ENCODE assay signal across 13 cellular contexts in genomic region chr2:47083886-47084682, GRCh38.
DNase-seq lines count a peak whose midpoint lies in the region; ATAC-seq, FAIRE-seq and TF ChIP-seq lines count a peak whose summit lies in the region.
"Had no signal": no experiment of that assay in that cellular context is flagged by ENCODE, and none has a peak within 500 bp of the region (broad histone marks: within the 10 kb centered on the region; RNA-seq: fewer than 3 reads in every experiment).

No MANE protein-coding gene starts in this region.

- peaks cover 3% of the 10 kb centered on the region for H3K27me3 Mint-ChIP-seq in nephron progenitor cell (ENCODE audit: low read depth, poor library complexity)

- H3K9me3 ChIP-seq in A549, result no peaks in the 10 kb centered on the region
- H3K9me3 ChIP-seq in KOPT-K1 (ENCODE audit: insufficient read depth, low read length, poor library complexity, severe bottlenecking), result no peaks in the 10 kb centered on the region

- TF ChIP-seq EP300 in A549 (IDR thresholded peaks at IDR 0.05), result no peak

- peaks cover 63% of the 10 kb centered on the region for H3K4me1 Mint-ChIP-seq in nephron progenitor cell

- peak overlapping the region; percentile 30 to 72; a peak in 4 of 6 replicates for H3K27ac ChIP-seq in A549
- H3K27ac ChIP-seq in KOPT-K1 (ENCODE audit: low read depth, low read length, poor library complexity, severe bottlenecking), result peak overlapping the region; percentile 59

- WGBS in A549 (ENCODE audit: missing lambda C conversion rate), result 90% methylated on average over 17 of the region's 17 CpGs

- H3K4me3 ChIP-seq in A549, result no peak overlapping the region
- no peak overlapping the region for H3K4me3 ChIP-seq in fibroblast of pulmonary artery (replicated peaks; ENCODE audit: low read depth, low read length)

- no peak overlapping the region for H3K4me2 ChIP-seq in A549

- CTCF ChIA-PET in A549 (lab: Yijun Ruan, JAX), result interaction anchor here (0.8 to 1.0 kb wide), 2 partner anchors 9 to 14 kb away, joined by 3 read pairs; no protein-coding TSS in a partner anchor

- H3K27ac Mint-ChIP-seq in nephron progenitor cell, result peak overlapping the region; percentile 99

- H3K36me3 ChIP-seq in KOPT-K1 (ENCODE audit: insufficient read depth, low read length), result no peaks in the 10 kb centered on the region

- POLR2A ChIA-PET in A549 (lab: Yijun Ruan, JAX), result no interaction called here

- TF ChIP-seq RAD21 in A549 (conservative IDR thresholded peaks at IDR 0.05 in 1 of 2, IDR thresholded peaks at IDR 0.05 in 1 of 2), result no peak

- no peaks in the 10 kb centered on the region for H3K9me3 Mint-ChIP-seq in nephron progenitor cell
- H3K9me3 Mint-ChIP-seq: natural killer cell treated with Interleukin-12 subunit alpha and Interleukin-12 subunit beta and Interleukin-15 and Interleukin-18, amount 100 ng/mL, for 72 hours had no signal

- H3K4me1 ChIP-seq in A549, result peaks cover 30% of the 10 kb centered on the region

- DNase-seq in A549 (ENCODE audit: low read depth in 1 of 2, low spot score in 1 of 2) (no peak), fibroblast of pulmonary artery (ENCODE audit: low read depth) (peak; percentile 52), nephron progenitor cell (no peak), mesenteric fat pad (ENCODE audit: low spot score) (no peak), dedifferentiated amniotic fluid mesenchymal stem cell (ENCODE audit: extremely low spot score) (no peak), NCI-H82 treated with DMSO at 0.1 percent for 48 hours (lab: John Stamatoyannopoulos, UW; ENCODE audit: unreplicated experiment) (no peak)
- DNase-seq in activated CD8-positive, alpha-beta memory T cell treated with anti-CD3 and anti-CD28 coated beads, Interleukin-2, amount 50 U/mL, for 48 hours, result no peak
- DNase-seq: NCI-H1436 treated with DMSO at 0.1 percent for 48 hours; stimulated activated CD4-positive, alpha-beta T cell treated with anti-CD3 and anti-CD28 coated beads, Interleukin-4, amount 100 ng/mL, for 1 hour; SW 1271 had no signal

- no peak for TF ChIP-seq CTCF in A549 (IDR thresholded peaks at IDR 0.05)
- no peak for TF ChIP-seq CTCF in fibroblast of pulmonary artery (IDR thresholded peaks at IDR 0.05; ENCODE audit: low read length, missing control alignments)
- no peak for TF ChIP-seq CTCF in nephron progenitor cell (IDR thresholded peaks at IDR 0.05)

- TF ChIP-seq POLR2A in A549 (IDR thresholded peaks at IDR 0.05; ENCODE audit: low read length), result no peak

- no peak for ATAC-seq in A549
- ATAC-seq: natural killer cell treated with Interleukin-12 subunit alpha and Interleukin-12 subunit beta and Interleukin-15 and Interleukin-18, amount 100 ng/mL, for 72 hours had no signal

- H3K36me3 Mint-ChIP-seq in nephron progenitor cell (ENCODE audit: low read depth), result no peaks in the 10 kb centered on the region
- H3K36me3 Mint-ChIP-seq: natural killer cell treated with Interleukin-12 subunit alpha and Interleukin-12 subunit beta and Interleukin-15 and Interleukin-18, amount 100 ng/mL, for 72 hours had no signal

- H3K4me3 Mint-ChIP-seq in nephron progenitor cell, result no peak overlapping the region
- H3K4me3 Mint-ChIP-seq: natural killer cell treated with Interleukin-12 subunit alpha and Interleukin-12 subunit beta and Interleukin-15 and Interleukin-18, amount 100 ng/mL, for 72 hours had no signal

- FAIRE-seq in A549 (lab: Jason Lieb, UNC), result no peak
- FAIRE-seq: HTR-8/SVneo had no signal

TF ChIP-seq in A549, 52 proteins besides CTCF, POLR2A, EP300 and RAD21:
- no peak for TF ChIP-seq REST (IDR thresholded peaks at IDR 0.05)
- TF ChIP-seq MAZ (IDR thresholded peaks at IDR 0.05; ENCODE audit: borderline replicate concordance, low read depth, low read length), result no peak
- TF ChIP-seq EHF (CRISPR knock-in tag; IDR thresholded peaks at IDR 0.05), result no peak
- TF ChIP-seq HOXA7 (CRISPR knock-in tag; IDR thresholded peaks at IDR 0.05), result no peak
- no peak for TF ChIP-seq CHD4 (IDR thresholded peaks at IDR 0.05; ENCODE audit: borderline replicate concordance)
- TF ChIP-seq USF2 (IDR thresholded peaks at IDR 0.05), result no peak
- no peak for TF ChIP-seq NR3C1 (IDR thresholded peaks at IDR 0.05)
- no peak for TF ChIP-seq BHLHE40 (IDR thresholded peaks at IDR 0.05; ENCODE audit: low read depth, low read length)
- no peak for TF ChIP-seq RFX5 (IDR thresholded peaks at IDR 0.05)
- TF ChIP-seq E2F6 (IDR thresholded peaks at IDR 0.05; ENCODE audit: borderline replicate concordance, low read depth), result no peak
- TF ChIP-seq EHMT2 (IDR thresholded peaks at IDR 0.05; ENCODE audit: low read depth), result no peak
- no peak for TF ChIP-seq ZC3H11A (IDR thresholded peaks at IDR 0.05)
- TF ChIP-seq NPAS2 (CRISPR knock-in tag; IDR thresholded peaks at IDR 0.05; ENCODE audit: borderline replicate concordance), result no peak
- no peak for TF ChIP-seq JUNB (IDR thresholded peaks at IDR 0.05)
- no peak for TF ChIP-seq JUN (IDR thresholded peaks at IDR 0.05)
- TF ChIP-seq HOXB13 (CRISPR knock-in tag; IDR thresholded peaks at IDR 0.05; ENCODE audit: low read depth), result no peak
- no peak for TF ChIP-seq KDM5A (IDR thresholded peaks at IDR 0.05)
- TF ChIP-seq FOXS1 (CRISPR knock-in tag; IDR thresholded peaks at IDR 0.05), result no peak
- TF ChIP-seq MAFK (IDR thresholded peaks at IDR 0.05; ENCODE audit: partially characterized antibody), result no peak
